ENCODE assay signal across 8 cellular contexts in the genomic region with DNA sequence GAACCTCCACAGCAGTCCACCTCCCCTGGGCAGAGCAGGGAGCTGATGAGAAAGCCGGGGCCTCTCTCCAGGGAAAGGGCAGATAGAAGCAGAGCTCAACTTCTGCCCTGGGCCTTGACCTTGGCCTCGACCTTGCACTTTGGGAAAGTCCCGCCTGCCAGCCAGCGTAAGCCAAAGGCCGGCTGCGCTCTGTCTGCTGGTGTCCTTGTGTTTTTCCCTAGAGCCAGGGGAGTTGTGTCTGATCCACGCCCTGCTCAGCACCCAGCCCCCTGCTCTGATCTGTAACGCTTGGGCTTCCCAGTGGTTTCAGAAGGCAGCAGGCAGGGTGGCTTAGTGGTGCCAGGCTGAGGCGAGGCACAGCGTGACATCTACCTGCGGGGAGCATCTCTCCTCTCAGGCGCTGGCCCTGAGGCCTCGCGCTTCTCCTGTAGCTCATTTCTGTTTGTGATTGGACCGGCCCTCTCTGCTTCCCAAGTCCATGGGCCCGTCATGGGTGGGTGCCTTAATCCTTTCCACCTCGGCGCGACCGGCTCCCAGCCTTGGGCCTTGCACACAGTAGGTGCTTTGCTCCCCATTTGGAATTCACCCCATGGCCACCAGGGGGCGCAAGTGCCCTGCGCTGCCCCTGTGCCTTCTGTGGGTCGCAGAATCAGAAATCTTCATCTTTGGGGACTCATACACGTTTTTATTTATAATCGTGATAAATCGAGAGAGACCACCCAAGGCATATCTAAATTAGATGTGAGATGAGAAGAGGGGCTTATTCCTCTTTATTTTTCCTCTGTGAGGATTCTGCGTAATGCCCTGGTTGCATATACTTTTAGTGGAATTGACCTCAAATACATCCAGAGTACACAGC. TPM values are rescaled to one million over a fixed set of nuclear protein-coding genes. Genes with fewer than 3 reads are reported as not detected.
DNase-seq lines count a peak whose midpoint lies in the region; ATAC-seq and TF ChIP-seq lines count a peak whose summit lies in the region.

No MANE protein-coding gene starts in this region.

- H3K9me3 ChIP-seq in esophagus muscularis mucosa: no peaks in the 10 kb centered on the region

- H3K4me3 ChIP-seq in esophagus muscularis mucosa: no peak overlapping the region

- H3K27me3 ChIP-seq in esophagus muscularis mucosa: peaks cover 0 to 58% (median 2%) of the 10 kb centered on the region in 4 donors

- ATAC-seq in HG03039 (IDR thresholded peaks at IDR 0.05; ENCODE audit: unreplicated experiment) (no peak), HG03139 (IDR thresholded peaks at IDR 0.05; ENCODE audit: unreplicated experiment) (no peak), GM18520 (IDR thresholded peaks at IDR 0.05; ENCODE audit: unreplicated experiment) (no peak)

- TF ChIP-seq POLR2A in esophagus muscularis mucosa (IDR thresholded peaks at IDR 0.05; ENCODE audit: low read depth): no peak

- WGBS in esophagus muscularis mucosa: 61% methylated on average over 22 of the region's 27 CpGs

- in situ Hi-C loops in KBM-7 (cut with MboI; ENCODE audit: low pct_unique_long_range_greater_than_20kb, low sequenced_read_pairs): no loop called here

- peak; percentile 91 for TF ChIP-seq CTCF in C4-2B (conservative IDR thresholded peaks at IDR 0.05)
- peak; percentile 70 to 81 (median 80) for TF ChIP-seq CTCF in esophagus muscularis mucosa (IDR thresholded peaks at IDR 0.05)

- intact Hi-C loops in esophagus muscularis mucosa (cut with DNase I): no loop called here

- TF ChIP-seq EP300 in esophagus muscularis mucosa (IDR thresholded peaks at IDR 0.05): no peak

- H3K4me1 ChIP-seq in esophagus muscularis mucosa: peaks cover 0 to 17% (median 10%) of the 10 kb centered on the region in 4 donors

- H3K27ac ChIP-seq in C4-2B (no peak overlapping the region), esophagus muscularis mucosa (replicated peaks in 1 of 4) (no peak overlapping the region)

- no peaks in the 10 kb centered on the region for H3K36me3 ChIP-seq in esophagus muscularis mucosa

- DNase-seq in KBM-7 (peak; percentile 60), esophagus muscularis mucosa (ENCODE audit: extremely low spot score) (no peak)
- DNase-seq in activated CD8-positive, alpha-beta memory T cell treated with anti-CD3 and anti-CD28 coated beads for 48 hours (ENCODE audit: low read depth in 2 of 3, low spot score in 2 of 3): peak; percentile 13 to 41 (median 29)
- DNase-seq in stimulated activated CD4-positive, alpha-beta T cell treated with anti-CD3 and anti-CD28 coated beads, Interleukin-1b, Interleukin-23, amount 100 ng/mL, for 24 hours (ENCODE audit: low read depth in 4 of 4, low spot score in 1 of 4): peak; percentile 28 to 42 (median 34)

RNA-seq across cellular contexts. Expression of a gene that starts 24.2 kb away (rescaled TPM):
- 10 to 100 TPM; 12.9 to 24.4 (median 21.3) TPM for total RNA-seq in esophagus muscularis mucosa

RNA-seq across cellular contexts. Expression of a gene that starts 24.3 kb away (rescaled TPM):
- total RNA-seq in esophagus muscularis mucosa: 10 to 100 TPM; 11.3 to 13.8 (median 12.7) TPM

RNA-seq across cellular contexts. Expression of a gene that starts 26.1 kb away (rescaled TPM):
- total RNA-seq in esophagus muscularis mucosa: under 1 TPM in 3 of 4 donors, not detected in 1; 0.23 to 0.33 (median 0.32) TPM

RNA-seq across cellular contexts. Expression of a gene that starts 49.0 kb away (rescaled TPM):
- 10 to 100 TPM; 31.0 to 61.0 (median 39.8) TPM for total RNA-seq in esophagus muscularis mucosa
